18 cellular contexts compared by ENCODE assay signal in the genomic region with DNA sequence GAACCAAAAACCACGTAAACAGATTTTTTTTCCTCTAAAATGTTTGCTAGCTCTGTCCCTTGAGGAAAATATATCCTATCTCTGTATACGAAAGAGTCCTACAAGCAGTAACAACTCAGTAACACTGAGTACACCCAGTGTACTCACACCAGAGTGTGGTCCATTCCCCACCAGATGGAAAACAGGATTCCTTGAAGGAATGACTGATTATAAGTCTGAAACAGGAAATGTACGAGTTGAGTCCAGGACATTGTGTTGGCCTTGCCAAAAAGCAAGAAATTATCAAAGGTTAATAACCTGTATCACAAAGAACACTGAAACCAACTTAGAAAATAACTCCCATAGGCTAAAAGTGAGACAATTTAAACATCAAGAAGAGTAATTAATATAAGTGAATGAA. TPM values are rescaled to one million over a fixed set of nuclear protein-coding genes. Genes with fewer than 3 reads are reported as not detected.
DNase-seq lines count a peak whose midpoint lies in the region; ATAC-seq and TF ChIP-seq lines count a peak whose summit lies in the region.
"Had no signal": no experiment of that assay in that cellular context is flagged by ENCODE, and none has a peak within 500 bp of the region (broad histone marks: within the 10 kb centered on the region; RNA-seq: fewer than 3 reads in every experiment).

No MANE protein-coding gene starts in this region.

- WGBS in right lobe of liver (ENCODE audit: insufficient coverage, low coverage, low lambda C conversion rate, missing lambda C conversion rate) = 11% methylated on average over 3 of the region's 3 CpGs

- H3K27me3 ChIP-seq in KMS-11 (ENCODE audit: insufficient read depth, low read depth) (no peaks in the 10 kb centered on the region), right lobe of liver (no peaks in the 10 kb centered on the region), uterus (no peaks in the 10 kb centered on the region)
- H3K27me3 ChIP-seq: BLaER1, brain microvascular endothelial cell, testis had no signal

- no peak overlapping the region for H3K27ac ChIP-seq in KMS-11
- peak overlapping the region; percentile 5 to 56 (median 9) for H3K27ac ChIP-seq in right lobe of liver
- peak overlapping the region in 1 of 2 donors; percentile 17 for H3K27ac ChIP-seq in uterus
- H3K27ac ChIP-seq: BLaER1, brain microvascular endothelial cell had no signal

- TF ChIP-seq POLR2A in right lobe of liver (IDR thresholded peaks at IDR 0.05) (no peak), uterus (IDR thresholded peaks at IDR 0.05) (no peak)

- H4K20me1 ChIP-seq in KMS-11 (ENCODE audit: insufficient read depth) = peaks cover 19% of the 10 kb centered on the region

- H3K4me3 ChIP-seq in KMS-11 (IDR thresholded peaks at IDR 0.05; ENCODE audit: insufficient read depth, low read depth, low read length) (no peak overlapping the region), right lobe of liver (no peak overlapping the region), uterus (no peak overlapping the region)
- H3K4me3 ChIP-seq: BLaER1, testis had no signal

- ATAC-seq in right lobe of liver (peak; percentile 66 to 85 (median 70)), GM19397 (IDR thresholded peaks at IDR 0.05; ENCODE audit: unreplicated experiment) (no peak)
- ATAC-seq: HCT116 had no signal

- H3K9me3 ChIP-seq in right lobe of liver = no peaks in the 10 kb centered on the region
- no peaks in the 10 kb centered on the region for H3K9me3 ChIP-seq in uterus
- H3K9me3 ChIP-seq: testis had no signal

- intact Hi-C loops in right lobe of liver (cut with DNase I) = no loop called here
- intact Hi-C loops in uterus (cut with DNase I; ENCODE audit: low total_unique reads) = no loop called here

- DNase-seq in EH (ENCODE audit: low read depth) (peak; percentile 34), dermis blood vessel endothelial cell (peak; percentile 72), right lobe of liver (no peak), uterus (no peak), SHP77 (lab: John Stamatoyannopoulos, UW) (no peak), NCI-H2029 treated with DMSO at 0.1 percent for 48 hours (lab: John Stamatoyannopoulos, UW) (no peak)
- DNase-seq: activated CD4-positive, alpha-beta memory T cell treated with anti-CD3 and anti-CD28 coated beads for 36 hours; activated gamma-delta T cell treated with Interleukin-2 at 50 U/mL for 16 hours; brain microvascular endothelial cell; DND-41; endodermal cell; NCI-H187; NCI-H69; testis had no signal

- TF ChIP-seq CTCF in KMS-11 (conservative IDR thresholded peaks at IDR 0.05; ENCODE audit: low read depth, low read length) (no peak), right lobe of liver (IDR thresholded peaks at IDR 0.05) (no peak), uterus (IDR thresholded peaks at IDR 0.05) (no peak)

- H3K36me3 ChIP-seq in KMS-11 (ENCODE audit: insufficient read depth) (no peaks in the 10 kb centered on the region), right lobe of liver (no peaks in the 10 kb centered on the region), uterus (no peaks in the 10 kb centered on the region)

- H3K4me1 ChIP-seq in KMS-11 (ENCODE audit: low read depth, poor library complexity, severe bottlenecking) (peaks cover 41% of the 10 kb centered on the region), right lobe of liver (peaks cover 0 to 50% (median 12%) of the 10 kb centered on the region in 4 donors), uterus (peaks cover 0 to 5% of the 10 kb centered on the region in 2 donors)
- H3K4me1 ChIP-seq: BLaER1 had no signal

- H3K4me2 ChIP-seq in KMS-11 = 0 out of 2 replicates have a peak overlapping the region, but pooled peaks have one; percentile 30
- H3K4me2 ChIP-seq: BLaER1 had no signal

- H3K9ac ChIP-seq in KMS-11 = no peak overlapping the region
- H3K9ac ChIP-seq: BLaER1 had no signal

- H3K79me2 ChIP-seq in KMS-11 (ENCODE audit: insufficient read depth, low read depth) = peaks cover 97% of the 10 kb centered on the region

- no peak overlapping the region for H2AFZ ChIP-seq in KMS-11 (ENCODE audit: low read depth)

RNA-seq across cellular contexts. Expression of gene GOLPH3, which starts 20.4 kb away (rescaled TPM):
- total RNA-seq in dermis blood vessel endothelial cell (65.9 and 85.9 TPM in 2 replicates), right lobe of liver (100 to 1,000 TPM in 3 of 6 experiments, 10 to 100 TPM in 3; 59.1 to 141 (median 95.9) TPM), uterus (10 to 100 TPM; 31.8 to 93.7 (median 69.0) TPM)

Comparison
In these comparisons a context has a peak if more than half of its experiments do, and no peak if none do; other contexts are left out.
1. DNase-seq: peak in EH (single experiment) and dermis blood vessel endothelial cell (single experiment); none in right lobe of liver (0 of 3), uterus (0 of 2), SHP77 (0 of 2) and NCI-H2029 treated with DMSO at 0.1 percent for 48 hours (single experiment).